In genomic region chr4:104491826-104492771, GRCh38 we compare ENCODE assay signal across 8 cellular contexts. TPM values are rescaled to one million over a fixed set of nuclear protein-coding genes. Genes with fewer than 3 reads are reported as not detected.
DNase-seq lines count a peak whose midpoint lies in the region; ATAC-seq, FAIRE-seq and TF ChIP-seq lines count a peak whose summit lies in the region.

No MANE protein-coding gene starts in this region.

- H3K27ac ChIP-seq in HL-60 (replicated peaks): no peak overlapping the region
- peak overlapping the region; percentile 98 for H3K27ac ChIP-seq in WERI-Rb-1
- H3K27ac ChIP-seq in right cardiac atrium (ENCODE audit: low read length): peak overlapping the region; percentile 82
- peak overlapping the region; percentile 85 to 91 (median 88) for H3K27ac ChIP-seq in sigmoid colon

- H3K9me3 ChIP-seq in WERI-Rb-1 (ENCODE audit: severe bottlenecking) (no peaks in the 10 kb centered on the region), right cardiac atrium (ENCODE audit: control insufficient read depth, low read length) (no peaks in the 10 kb centered on the region), sigmoid colon (no peaks in the 10 kb centered on the region)

- TF ChIP-seq EP300 in sigmoid colon (IDR thresholded peaks at IDR 0.05): no peak

- H3K4me1 ChIP-seq in right cardiac atrium (ENCODE audit: control insufficient read depth, insufficient read depth, low read length): no peaks in the 10 kb centered on the region
- peaks cover 0 to 33% (median 16%) of the 10 kb centered on the region in 4 donors for H3K4me1 ChIP-seq in sigmoid colon

- no peak for TF ChIP-seq POLR2A in sigmoid colon (IDR thresholded peaks at IDR 0.05)
- no peak for TF ChIP-seq POLR2A in H54 (IDR thresholded peaks at IDR 0.05; ENCODE audit: low read depth, low read length)

- no peak for TF ChIP-seq CTCF in GM10266 (IDR thresholded peaks at IDR 0.05; ENCODE audit: control insufficient read depth, insufficient read depth, low read depth, missing control alignments)
- no peak for TF ChIP-seq CTCF in GM20000 (IDR thresholded peaks at IDR 0.05; ENCODE audit: extremely low read depth, missing control alignments)
- TF ChIP-seq CTCF in HL-60 (IDR thresholded peaks at IDR 0.05; ENCODE audit: insufficient read depth, low read length): no peak
- no peak for TF ChIP-seq CTCF in WERI-Rb-1 (IDR thresholded peaks at IDR 0.05; ENCODE audit: low read depth, low read length)
- TF ChIP-seq CTCF in sigmoid colon (IDR thresholded peaks at IDR 0.05): no peak

- H3K27me3 ChIP-seq in HL-60 (ENCODE audit: insufficient read depth, poor library complexity, severe bottlenecking) (peaks cover 53% of the 10 kb centered on the region), WERI-Rb-1 (ENCODE audit: insufficient read depth, low read depth, severe bottlenecking) (no peaks in the 10 kb centered on the region), right cardiac atrium (ENCODE audit: control insufficient read depth, insufficient read depth) (no peaks in the 10 kb centered on the region), sigmoid colon (no peaks in the 10 kb centered on the region)

- intact Hi-C loops in right cardiac atrium (cut with DNase I) (no loop called here), sigmoid colon (cut with DNase I) (loop anchor here (5.0 to 10.0 kb wide), 2 partner anchors 100 to 653 kb away; partner anchors contain the start of gene TET2)

- H3K36me3 ChIP-seq in WERI-Rb-1 (0 out of 2 replicates have a peak, but pooled peaks cover 2% of the 10 kb centered on the region), sigmoid colon (no peaks in the 10 kb centered on the region)

- no peak for ATAC-seq in right cardiac atrium

- WGBS in right cardiac atrium: 5% methylated on average over 19 of the region's 19 CpGs
- WGBS in sigmoid colon, 2 donors: 1 to 4% methylated on average over 19 of the region's 19 CpGs

- no peak for FAIRE-seq in H54 (lab: Jason Lieb, UNC)

- DNase-seq in GM10266 (ENCODE audit: extremely low spot score): peak; percentile 71
- peak; percentile 67 for DNase-seq in GM20000 (ENCODE audit: low spot score)
- DNase-seq in HL-60 (ENCODE audit: low read depth in 1 of 2, low spot score in 1 of 2): no peak
- peak; percentile 64 for DNase-seq in WERI-Rb-1
- peak in 1 of 3 donors; percentile 18 for DNase-seq in right cardiac atrium
- no peak for DNase-seq in sigmoid colon
- DNase-seq in H54 (ENCODE audit: insufficient read length, low spot score): no peak
- no peak for DNase-seq in cortex of kidney (lab: John Stamatoyannopoulos, UW)

- H3K4me3 ChIP-seq in HL-60 (replicated peaks; ENCODE audit: insufficient read depth, low read length) (peak overlapping the region; percentile 38), WERI-Rb-1 (ENCODE audit: low read depth, low read length) (peak overlapping the region; percentile 82), right cardiac atrium (ENCODE audit: low read length) (peak overlapping the region; percentile 59), sigmoid colon (peak overlapping the region; percentile 54 to 74 (median 68))

RNA-seq across cellular contexts. Expression of gene CXXC4, which starts 2.6 kb away (rescaled TPM):
- total RNA-seq in right cardiac atrium (10 to 100 TPM in 1 of 4 donors, 1 to 10 TPM in 3; 3.7 to 12.2 (median 7.2) TPM), sigmoid colon (1 to 10 TPM; 2.2 to 4.3 (median 3.5) TPM)
- polyA plus RNA-seq in right cardiac atrium (2.5 TPM), sigmoid colon (under 1 TPM; 0.45 to 0.60 (median 0.46) TPM)

Comparison
In these comparisons a context has a peak if more than half of its experiments do, and no peak if none do; other contexts are left out.
1. DNase-seq: peak in GM10266 (single experiment), GM20000 (single experiment) and WERI-Rb-1 (single experiment); none in HL-60 (0 of 2), sigmoid colon (single experiment), H54 (single experiment) and cortex of kidney (single experiment).
2. Peak in every context shown above with its lines, with median percentiles within 50 percentile points of each other: H3K4me3 ChIP-seq.